Comparison of ENCODE assay signal across 8 cellular contexts in genomic region chr4:133151681-133152329, GRCh38. TPM values are rescaled to one million over a fixed set of nuclear protein-coding genes. Genes with fewer than 3 reads are reported as not detected.
A peak's percentile ranks its signal among the peaks of the same experiment; 100 is the strongest.
DNase-seq lines count a peak whose midpoint lies in the region; ATAC-seq and TF ChIP-seq lines count a peak whose summit lies in the region.

No MANE protein-coding gene starts in this region.

- DNase-seq in esophagus squamous epithelium (lab: John Stamatoyannopoulos, UW) (no peak), ovary (peak in 3 of 5 donors; percentile 28 to 38 (median 35)), globus pallidus (ENCODE audit: low spot score) (no peak), NCI-H2029 treated with DMSO at 0.1 percent for 48 hours (lab: John Stamatoyannopoulos, UW) (no peak)

- 19% methylated on average over 14 of the region's 63 CpGs; no CpG with 5 or more reads in 1 of the 2 donors for WGBS in esophagus squamous epithelium, 2 donors
- WGBS in ovary, 3 donors: 0 to 2% (median 1%) methylated on average over 42 to 63 of the region's 63 CpGs

- TF ChIP-seq CTCF in KMS-11 (conservative IDR thresholded peaks at IDR 0.05; ENCODE audit: low read depth, low read length): no peak
- no peak for TF ChIP-seq CTCF in esophagus squamous epithelium (IDR thresholded peaks at IDR 0.05)
- TF ChIP-seq CTCF in ovary (IDR thresholded peaks at IDR 0.05): no peak

- no peak for TF ChIP-seq EP300 in ovary (IDR thresholded peaks at IDR 0.05)

- H3K4me1 ChIP-seq in BLaER1 (peaks cover 7% of the 10 kb centered on the region; the same call in 1 of the 2 replicates), KMS-11 (ENCODE audit: low read depth, poor library complexity, severe bottlenecking) (peaks cover 10% of the 10 kb centered on the region), esophagus squamous epithelium (peaks cover 29 to 65% (median 40%) of the 10 kb centered on the region in 3 donors), ovary (ENCODE audit: insufficient read depth) (no peaks in the 10 kb centered on the region)

- H3K4me3 ChIP-seq in BLaER1 (peak overlapping the region; percentile 22; the same call in 1 of the 2 replicates), KMS-11 (IDR thresholded peaks at IDR 0.05; ENCODE audit: insufficient read depth, low read depth, low read length) (no peak overlapping the region), esophagus squamous epithelium (peak overlapping the region in 3 of 4 donors; percentile 29 to 54 (median 42)), ovary (peak overlapping the region; percentile 40)

- no peak for TF ChIP-seq POLR2A in esophagus squamous epithelium (IDR thresholded peaks at IDR 0.05)
- no peak for TF ChIP-seq POLR2A in ovary (IDR thresholded peaks at IDR 0.05)

- no peak for ATAC-seq in GM19395 (IDR thresholded peaks at IDR 0.05; ENCODE audit: unreplicated experiment)
- no peak for ATAC-seq in GM21529 (IDR thresholded peaks at IDR 0.05; ENCODE audit: unreplicated experiment)

- intact Hi-C loops in esophagus squamous epithelium (cut with DNase I): no loop called here
- intact Hi-C loops in ovary (cut with DNase I): no loop called here

- H3K27me3 ChIP-seq in BLaER1: peaks cover 30% of the 10 kb centered on the region
- no peaks in the 10 kb centered on the region for H3K27me3 ChIP-seq in KMS-11 (ENCODE audit: insufficient read depth, low read depth)
- peaks cover 7 to 82% (median 32%) of the 10 kb centered on the region in 4 donors for H3K27me3 ChIP-seq in esophagus squamous epithelium
- H3K27me3 ChIP-seq in ovary: no peaks in the 10 kb centered on the region

- H3K9ac ChIP-seq in BLaER1: no peak overlapping the region
- H3K9ac ChIP-seq in KMS-11: peak overlapping the region; percentile 9; the same call in 1 of the 2 replicates

- H3K9me3 ChIP-seq in BLaER1 (peaks cover 64% of the 10 kb centered on the region), esophagus squamous epithelium (no peaks in the 10 kb centered on the region), ovary (no peaks in the 10 kb centered on the region)

- H3K4me2 ChIP-seq in BLaER1: no peak overlapping the region
- peak overlapping the region; percentile 26; the same call in 1 of the 2 replicates for H3K4me2 ChIP-seq in KMS-11

- H3K79me2 ChIP-seq in KMS-11 (ENCODE audit: insufficient read depth, low read depth): no peaks in the 10 kb centered on the region

- no peaks in the 10 kb centered on the region; the same call in 1 of the 2 replicates for H3K36me3 ChIP-seq in BLaER1
- H3K36me3 ChIP-seq in KMS-11 (ENCODE audit: insufficient read depth): no peaks in the 10 kb centered on the region
- no peaks in the 10 kb centered on the region for H3K36me3 ChIP-seq in esophagus squamous epithelium
- no peaks in the 10 kb centered on the region for H3K36me3 ChIP-seq in ovary

- H3K27ac ChIP-seq in BLaER1: no peak overlapping the region
- H3K27ac ChIP-seq in KMS-11: no peak overlapping the region
- no peak overlapping the region for H3K27ac ChIP-seq in esophagus squamous epithelium
- H3K27ac ChIP-seq in ovary: peak overlapping the region in 1 of 2 donors; percentile 56

- H4K20me1 ChIP-seq in BLaER1 (no peaks in the 10 kb centered on the region), KMS-11 (ENCODE audit: insufficient read depth) (no peaks in the 10 kb centered on the region)

- peak overlapping the region; percentile 56 for H2AFZ ChIP-seq in KMS-11 (ENCODE audit: low read depth)

RNA-seq across cellular contexts. Expression of gene PCDH10, which starts 2.7 kb away (rescaled TPM):
- total RNA-seq in esophagus squamous epithelium (under 1 TPM in 2 of 4 donors, not detected in 2; 0.13 to 0.19 TPM), ovary (1 to 10 TPM in 3 of 7 donors, under 1 TPM in 4; 0.23 to 6.4 (median 0.97) TPM)
- 1 to 10 TPM; 2.2 to 2.5 TPM for polyA plus RNA-seq in ovary

Comparison
In these comparisons a context has a peak if more than half of its experiments do, and no peak if none do; other contexts are left out.
1. DNase-seq: peak in ovary (3 of 5); none in esophagus squamous epithelium (single experiment), globus pallidus (single experiment) and NCI-H2029 treated with DMSO at 0.1 percent for 48 hours (single experiment).